1 cellular context compared by ENCODE assay signal in genomic region chr15:96209285-96209735, GRCh38.
TF ChIP-seq lines count a peak whose summit lies in the region.

No MANE protein-coding gene starts in this region.

TF ChIP-seq in HepG2, 621 proteins besides CTCF, POLR2A, EP300 and RAD21 (continued from another document):
- TF ChIP-seq, protein P1, sequence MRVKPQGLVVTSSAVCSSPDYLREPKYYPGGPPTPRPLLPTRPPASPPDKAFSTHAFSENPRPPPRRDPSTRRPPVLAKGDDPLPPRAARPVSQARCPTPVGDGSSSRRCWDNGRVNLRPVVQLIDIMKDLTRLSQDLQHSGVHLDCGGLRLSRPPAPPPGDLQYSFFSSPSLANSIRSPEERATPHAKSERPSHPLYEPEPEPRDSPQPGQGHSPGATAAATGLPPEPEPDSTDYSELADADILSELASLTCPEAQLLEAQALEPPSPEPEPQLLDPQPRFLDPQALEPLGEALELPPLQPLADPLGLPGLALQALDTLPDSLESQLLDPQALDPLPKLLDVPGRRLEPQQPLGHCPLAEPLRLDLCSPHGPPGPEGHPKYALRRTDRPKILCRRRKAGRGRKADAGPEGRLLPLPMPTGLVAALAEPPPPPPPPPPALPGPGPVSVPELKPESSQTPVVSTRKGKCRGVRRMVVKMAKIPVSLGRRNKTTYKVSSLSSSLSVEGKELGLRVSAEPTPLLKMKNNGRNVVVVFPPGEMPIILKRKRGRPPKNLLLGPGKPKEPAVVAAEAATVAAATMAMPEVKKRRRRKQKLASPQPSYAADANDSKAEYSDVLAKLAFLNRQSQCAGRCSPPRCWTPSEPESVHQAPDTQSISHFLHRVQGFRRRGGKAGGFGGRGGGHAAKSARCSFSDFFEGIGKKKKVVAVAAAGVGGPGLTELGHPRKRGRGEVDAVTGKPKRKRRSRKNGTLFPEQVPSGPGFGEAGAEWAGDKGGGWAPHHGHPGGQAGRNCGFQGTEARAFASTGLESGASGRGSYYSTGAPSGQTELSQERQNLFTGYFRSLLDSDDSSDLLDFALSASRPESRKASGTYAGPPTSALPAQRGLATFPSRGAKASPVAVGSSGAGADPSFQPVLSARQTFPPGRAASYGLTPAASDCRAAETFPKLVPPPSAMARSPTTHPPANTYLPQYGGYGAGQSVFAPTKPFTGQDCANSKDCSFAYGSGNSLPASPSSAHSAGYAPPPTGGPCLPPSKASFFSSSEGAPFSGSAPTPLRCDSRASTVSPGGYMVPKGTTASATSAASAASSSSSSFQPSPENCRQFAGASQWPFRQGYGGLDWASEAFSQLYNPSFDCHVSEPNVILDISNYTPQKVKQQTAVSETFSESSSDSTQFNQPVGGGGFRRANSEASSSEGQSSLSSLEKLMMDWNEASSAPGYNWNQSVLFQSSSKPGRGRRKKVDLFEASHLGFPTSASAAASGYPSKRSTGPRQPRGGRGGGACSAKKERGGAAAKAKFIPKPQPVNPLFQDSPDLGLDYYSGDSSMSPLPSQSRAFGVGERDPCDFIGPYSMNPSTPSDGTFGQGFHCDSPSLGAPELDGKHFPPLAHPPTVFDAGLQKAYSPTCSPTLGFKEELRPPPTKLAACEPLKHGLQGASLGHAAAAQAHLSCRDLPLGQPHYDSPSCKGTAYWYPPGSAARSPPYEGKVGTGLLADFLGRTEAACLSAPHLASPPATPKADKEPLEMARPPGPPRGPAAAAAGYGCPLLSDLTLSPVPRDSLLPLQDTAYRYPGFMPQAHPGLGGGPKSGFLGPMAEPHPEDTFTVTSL (CRISPR knock-in tag; IDR thresholded peaks at IDR 0.05; ENCODE audit: borderline replicate concordance): peak; percentile 62; the same call in 1 of the 2 replicates
- TF ChIP-seq, protein P2, sequence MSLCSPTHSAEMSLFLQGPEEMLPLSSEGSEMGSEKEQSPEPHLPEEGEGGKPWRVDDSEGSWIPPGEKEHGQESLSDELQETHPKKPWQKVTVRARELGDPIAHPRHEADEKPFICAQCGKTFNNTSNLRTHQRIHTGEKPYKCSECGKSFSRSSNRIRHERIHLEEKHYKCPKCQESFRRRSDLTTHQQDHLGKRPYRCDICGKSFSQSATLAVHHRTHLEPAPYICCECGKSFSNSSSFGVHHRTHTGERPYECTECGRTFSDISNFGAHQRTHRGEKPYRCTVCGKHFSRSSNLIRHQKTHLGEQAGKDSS (CRISPR knock-in tag; IDR thresholded peaks at IDR 0.05; ENCODE audit: borderline replicate concordance, low read depth): no peak
- TF ChIP-seq SMC3 (IDR thresholded peaks at IDR 0.05; ENCODE audit: low read length) (peak; percentile 19; the same call in 1 of the 2 replicates), FOXP1 (IDR thresholded peaks at IDR 0.05) (no peak), FOXP1 (CRISPR knock-in tag; IDR thresholded peaks at IDR 0.05) (peak; percentile 24; the same call in 1 of the 2 replicates), ZNF547 (CRISPR knock-in tag; IDR thresholded peaks at IDR 0.05) (no peak), ZNF589 (CRISPR knock-in tag; conservative IDR thresholded peaks at IDR 0.05) (no peak), IRX3 (CRISPR knock-in tag; IDR thresholded peaks at IDR 0.05; ENCODE audit: borderline replicate concordance, low read depth) (0 out of 2 replicates have a peak, but pooled peaks have one; percentile 3), HDAC1 (CRISPR knock-in tag; IDR thresholded peaks at IDR 0.05) (peak; percentile 58; the same call in 1 of the 2 replicates), ARID5B (CRISPR knock-in tag; IDR thresholded peaks at IDR 0.05) (peak; percentile 84), ISL2 (CRISPR knock-in tag; IDR thresholded peaks at IDR 0.05) (peak; percentile 91), ATF6 (CRISPR knock-in tag; conservative IDR thresholded peaks at IDR 0.05) (no peak), GATAD1 (CRISPR knock-in tag; IDR thresholded peaks at IDR 0.05) (no peak), HOXA5 (CRISPR knock-in tag; IDR thresholded peaks at IDR 0.05) (no peak), SOX5 (CRISPR knock-in tag; IDR thresholded peaks at IDR 0.05; ENCODE audit: borderline replicate concordance) (peak; percentile 36; the same call in 1 of the 2 replicates), TBX2 (CRISPR knock-in tag; IDR thresholded peaks at IDR 0.05; ENCODE audit: borderline replicate concordance) (peak; percentile 47; the same call in 1 of the 2 replicates), ZNF282 (IDR thresholded peaks at IDR 0.05; ENCODE audit: partially characterized antibody) (no peak), ZNF441 (CRISPR knock-in tag; IDR thresholded peaks at IDR 0.05; ENCODE audit: borderline replicate concordance) (no peak), GATAD2A (CRISPR knock-in tag; IDR thresholded peaks at IDR 0.05) (peak; percentile 64; the same call in 1 of the 2 replicates), ZNF792 (CRISPR knock-in tag; IDR thresholded peaks at IDR 0.05) (0 out of 2 replicates have a peak, but pooled peaks have one; percentile 29), ZSCAN31 (CRISPR knock-in tag; IDR thresholded peaks at IDR 0.05; ENCODE audit: low read depth) (peak; percentile 50; the same call in 1 of the 2 replicates), NCOR1 (IDR thresholded peaks at IDR 0.05; ENCODE audit: borderline replicate concordance, low read length) (peak; percentile 91), MTA1 (CRISPR knock-in tag; IDR thresholded peaks at IDR 0.05; ENCODE audit: borderline replicate concordance) (0 out of 2 replicates have a peak, but pooled peaks have one; percentile 31), HNRNPK (IDR thresholded peaks at IDR 0.05; ENCODE audit: low read depth, low read length, poor library complexity, severe bottlenecking) (no peak), LCORL (IDR thresholded peaks at IDR 0.05) (no peak), LCORL (CRISPR knock-in tag; IDR thresholded peaks at IDR 0.05) (0 out of 2 replicates have a peak, but pooled peaks have one; percentile 27), ZNF775 (CRISPR knock-in tag; IDR thresholded peaks at IDR 0.05; ENCODE audit: borderline replicate concordance) (no peak), ESRRA (CRISPR knock-in tag; IDR thresholded peaks at IDR 0.05; ENCODE audit: low read depth) (peak; percentile 84)
- TF ChIP-seq, protein P3, sequence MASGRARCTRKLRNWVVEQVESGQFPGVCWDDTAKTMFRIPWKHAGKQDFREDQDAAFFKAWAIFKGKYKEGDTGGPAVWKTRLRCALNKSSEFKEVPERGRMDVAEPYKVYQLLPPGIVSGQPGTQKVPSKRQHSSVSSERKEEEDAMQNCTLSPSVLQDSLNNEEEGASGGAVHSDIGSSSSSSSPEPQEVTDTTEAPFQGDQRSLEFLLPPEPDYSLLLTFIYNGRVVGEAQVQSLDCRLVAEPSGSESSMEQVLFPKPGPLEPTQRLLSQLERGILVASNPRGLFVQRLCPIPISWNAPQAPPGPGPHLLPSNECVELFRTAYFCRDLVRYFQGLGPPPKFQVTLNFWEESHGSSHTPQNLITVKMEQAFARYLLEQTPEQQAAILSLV (CRISPR knock-in tag; IDR thresholded peaks at IDR 0.05; ENCODE audit: borderline replicate concordance): no peak
- TF ChIP-seq, protein P4, sequence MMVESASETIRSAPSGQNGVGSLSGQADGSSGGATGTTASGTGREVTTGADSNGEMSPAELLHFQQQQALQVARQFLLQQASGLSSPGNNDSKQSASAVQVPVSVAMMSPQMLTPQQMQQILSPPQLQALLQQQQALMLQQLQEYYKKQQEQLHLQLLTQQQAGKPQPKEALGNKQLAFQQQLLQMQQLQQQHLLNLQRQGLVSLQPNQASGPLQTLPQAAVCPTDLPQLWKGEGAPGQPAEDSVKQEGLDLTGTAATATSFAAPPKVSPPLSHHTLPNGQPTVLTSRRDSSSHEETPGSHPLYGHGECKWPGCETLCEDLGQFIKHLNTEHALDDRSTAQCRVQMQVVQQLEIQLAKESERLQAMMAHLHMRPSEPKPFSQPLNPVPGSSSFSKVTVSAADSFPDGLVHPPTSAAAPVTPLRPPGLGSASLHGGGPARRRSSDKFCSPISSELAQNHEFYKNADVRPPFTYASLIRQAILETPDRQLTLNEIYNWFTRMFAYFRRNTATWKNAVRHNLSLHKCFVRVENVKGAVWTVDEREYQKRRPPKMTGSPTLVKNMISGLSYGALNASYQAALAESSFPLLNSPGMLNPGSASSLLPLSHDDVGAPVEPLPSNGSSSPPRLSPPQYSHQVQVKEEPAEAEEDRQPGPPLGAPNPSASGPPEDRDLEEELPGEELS (CRISPR knock-in tag; IDR thresholded peaks at IDR 0.05): peak; percentile 71
- TF ChIP-seq, protein P5, sequence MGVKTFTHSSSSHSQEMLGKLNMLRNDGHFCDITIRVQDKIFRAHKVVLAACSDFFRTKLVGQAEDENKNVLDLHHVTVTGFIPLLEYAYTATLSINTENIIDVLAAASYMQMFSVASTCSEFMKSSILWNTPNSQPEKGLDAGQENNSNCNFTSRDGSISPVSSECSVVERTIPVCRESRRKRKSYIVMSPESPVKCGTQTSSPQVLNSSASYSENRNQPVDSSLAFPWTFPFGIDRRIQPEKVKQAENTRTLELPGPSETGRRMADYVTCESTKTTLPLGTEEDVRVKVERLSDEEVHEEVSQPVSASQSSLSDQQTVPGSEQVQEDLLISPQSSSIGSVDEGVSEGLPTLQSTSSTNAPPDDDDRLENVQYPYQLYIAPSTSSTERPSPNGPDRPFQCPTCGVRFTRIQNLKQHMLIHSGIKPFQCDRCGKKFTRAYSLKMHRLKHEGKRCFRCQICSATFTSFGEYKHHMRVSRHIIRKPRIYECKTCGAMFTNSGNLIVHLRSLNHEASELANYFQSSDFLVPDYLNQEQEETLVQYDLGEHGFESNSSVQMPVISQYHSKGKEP (CRISPR knock-in tag; IDR thresholded peaks at IDR 0.05): no peak
- TF ChIP-seq, protein P6, sequence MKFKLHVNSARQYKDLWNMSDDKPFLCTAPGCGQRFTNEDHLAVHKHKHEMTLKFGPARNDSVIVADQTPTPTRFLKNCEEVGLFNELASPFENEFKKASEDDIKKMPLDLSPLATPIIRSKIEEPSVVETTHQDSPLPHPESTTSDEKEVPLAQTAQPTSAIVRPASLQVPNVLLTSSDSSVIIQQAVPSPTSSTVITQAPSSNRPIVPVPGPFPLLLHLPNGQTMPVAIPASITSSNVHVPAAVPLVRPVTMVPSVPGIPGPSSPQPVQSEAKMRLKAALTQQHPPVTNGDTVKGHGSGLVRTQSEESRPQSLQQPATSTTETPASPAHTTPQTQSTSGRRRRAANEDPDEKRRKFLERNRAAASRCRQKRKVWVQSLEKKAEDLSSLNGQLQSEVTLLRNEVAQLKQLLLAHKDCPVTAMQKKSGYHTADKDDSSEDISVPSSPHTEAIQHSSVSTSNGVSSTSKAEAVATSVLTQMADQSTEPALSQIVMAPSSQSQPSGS (CRISPR knock-in tag; IDR thresholded peaks at IDR 0.05): peak; percentile 70
TF ChIP-seq in HepG2: peak in this region for 74.
